In the genomic region with DNA sequence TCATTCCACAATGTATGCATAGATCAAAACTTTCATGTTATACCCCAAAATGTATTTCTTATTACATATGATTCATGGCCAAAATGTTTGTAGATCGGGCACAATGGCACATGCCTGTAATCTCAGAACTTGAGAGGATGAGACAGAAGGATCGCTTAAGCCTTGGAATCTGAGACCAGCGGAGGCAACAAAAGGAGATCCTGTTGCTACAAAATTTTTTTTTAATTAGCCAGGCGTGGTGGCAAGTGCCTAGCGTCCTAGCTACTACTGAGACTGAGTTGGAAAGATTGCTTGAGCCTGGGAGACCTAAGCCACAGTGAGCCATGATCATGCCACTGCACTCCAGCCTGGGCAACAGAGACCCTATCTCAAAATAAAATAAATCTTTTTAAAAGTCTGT, we compare ENCODE assay signal across 27 cellular contexts.
"Had no signal": no experiment of that assay in that cellular context is flagged by ENCODE, and none has a peak within 500 bp of the region (broad histone marks: within the 10 kb centered on the region; RNA-seq: fewer than 3 reads in every experiment).

No MANE protein-coding gene starts in this region.

- ATAC-seq: esophagus mucosa; left lobe of liver; natural killer cell treated with Interleukin-12 subunit alpha and Interleukin-12 subunit beta and Interleukin-15 and Interleukin-18, amount 100 ng/mL, for 72 hours; right cardiac atrium; stimulated activated memory B cell treated with anti-CD40 and anti-IgM and Interleukin-4, amounts not matched to agents 10 μg/mL and 1 μg/mL and 100 μg/mL, for 72 hours; stimulated activated naive CD8-positive, alpha-beta T cell treated with anti-CD3 and anti-CD28 coated beads, Interleukin-15, Interleukin-2, amounts not matched to agents 100 U/mL and 50 U/mL, for 24 hours had no signal

- H3K36me3 Mint-ChIP-seq: naive B cell; natural killer cell treated with Interleukin-12 subunit alpha and Interleukin-12 subunit beta and Interleukin-15 and Interleukin-18, amount 100 ng/mL, for 72 hours had no signal

- H3K36me3 ChIP-seq: colonic mucosa, gastrocnemius medialis, prostate gland, sigmoid colon, spleen, thoracic aorta, tibial nerve, upper lobe of left lung had no signal

- H3K27ac Mint-ChIP-seq: dendritic cell treated with granulocyte-macrophage colony-stimulating factor and Interleukin-4, amounts not matched to agents 40 ng/mL and 50 ng/mL, for 4 days; endodermal cell; memory B cell; natural killer cell treated with Interleukin-12 subunit alpha and Interleukin-12 subunit beta and Interleukin-15 and Interleukin-18, amount 100 ng/mL, for 72 hours; stimulated activated memory B cell treated with anti-CD40 and anti-IgM and Interleukin-4, amounts not matched to agents 10 μg/mL and 1 μg/mL and 100 μg/mL, for 72 hours had no signal

- DNase-seq: colonic mucosa; effector CD8-positive, alpha-beta T cell; endodermal cell; foreskin fibroblast; gastrocnemius medialis; head of caudate nucleus; naive B cell; nucleus accumbens; right cardiac atrium; sigmoid colon; spleen; stimulated activated CD4-positive, alpha-beta T cell treated with anti-CD3 and anti-CD28 coated beads, Interleukin-4, amount 100 ng/mL, for 4 hours; stimulated activated naive CD8-positive, alpha-beta T cell treated with anti-CD3 and anti-CD28 coated beads, Interleukin-15, Interleukin-2, amounts not matched to agents 100 U/mL and 50 U/mL, for 24 hours; substantia nigra; upper lobe of left lung had no signal

- H3K4me1 ChIP-seq: colonic mucosa, prostate gland, sigmoid colon, tibial nerve had no signal

- H3K9me3 Mint-ChIP-seq: dendritic cell treated with granulocyte-macrophage colony-stimulating factor and Interleukin-4, amounts not matched to agents 40 ng/mL and 50 ng/mL, for 4 days; memory B cell; naive B cell; natural killer cell treated with Interleukin-12 subunit alpha and Interleukin-12 subunit beta and Interleukin-15 and Interleukin-18, amount 100 ng/mL, for 72 hours; stimulated activated memory B cell treated with anti-CD40 and anti-IgM and Interleukin-4, amounts not matched to agents 10 μg/mL and 1 μg/mL and 100 μg/mL, for 72 hours had no signal

- H3K27ac ChIP-seq: colonic mucosa, epithelial cell of prostate, gastrocnemius medialis, prostate gland, sigmoid colon, skin epidermis, spleen, thoracic aorta, tibial nerve, upper lobe of left lung had no signal

- H3K27me3 Mint-ChIP-seq: dendritic cell treated with granulocyte-macrophage colony-stimulating factor and Interleukin-4, amounts not matched to agents 40 ng/mL and 50 ng/mL, for 4 days; memory B cell; naive B cell; natural killer cell treated with Interleukin-12 subunit alpha and Interleukin-12 subunit beta and Interleukin-15 and Interleukin-18, amount 100 ng/mL, for 72 hours; stimulated activated memory B cell treated with anti-CD40 and anti-IgM and Interleukin-4, amounts not matched to agents 10 μg/mL and 1 μg/mL and 100 μg/mL, for 72 hours had no signal

- H3K4me3 Mint-ChIP-seq: dendritic cell treated with granulocyte-macrophage colony-stimulating factor and Interleukin-4, amounts not matched to agents 40 ng/mL and 50 ng/mL, for 4 days; endodermal cell; memory B cell; naive B cell; natural killer cell treated with Interleukin-12 subunit alpha and Interleukin-12 subunit beta and Interleukin-15 and Interleukin-18, amount 100 ng/mL, for 72 hours; stimulated activated memory B cell treated with anti-CD40 and anti-IgM and Interleukin-4, amounts not matched to agents 10 μg/mL and 1 μg/mL and 100 μg/mL, for 72 hours had no signal

- H3K9me3 ChIP-seq: colonic mucosa, gastrocnemius medialis, prostate gland, sigmoid colon, spleen, thoracic aorta, tibial nerve, upper lobe of left lung had no signal

- H3K4me3 ChIP-seq: colonic mucosa, gastrocnemius medialis, lung, prostate gland, sigmoid colon, skin epidermis, spleen, thoracic aorta, tibial nerve, upper lobe of left lung had no signal

- H3K27me3 ChIP-seq: colonic mucosa, gastrocnemius medialis, sigmoid colon, spleen, tibial nerve, upper lobe of left lung had no signal
